ENCODE assay signal across 1 cellular context in the genomic region with DNA sequence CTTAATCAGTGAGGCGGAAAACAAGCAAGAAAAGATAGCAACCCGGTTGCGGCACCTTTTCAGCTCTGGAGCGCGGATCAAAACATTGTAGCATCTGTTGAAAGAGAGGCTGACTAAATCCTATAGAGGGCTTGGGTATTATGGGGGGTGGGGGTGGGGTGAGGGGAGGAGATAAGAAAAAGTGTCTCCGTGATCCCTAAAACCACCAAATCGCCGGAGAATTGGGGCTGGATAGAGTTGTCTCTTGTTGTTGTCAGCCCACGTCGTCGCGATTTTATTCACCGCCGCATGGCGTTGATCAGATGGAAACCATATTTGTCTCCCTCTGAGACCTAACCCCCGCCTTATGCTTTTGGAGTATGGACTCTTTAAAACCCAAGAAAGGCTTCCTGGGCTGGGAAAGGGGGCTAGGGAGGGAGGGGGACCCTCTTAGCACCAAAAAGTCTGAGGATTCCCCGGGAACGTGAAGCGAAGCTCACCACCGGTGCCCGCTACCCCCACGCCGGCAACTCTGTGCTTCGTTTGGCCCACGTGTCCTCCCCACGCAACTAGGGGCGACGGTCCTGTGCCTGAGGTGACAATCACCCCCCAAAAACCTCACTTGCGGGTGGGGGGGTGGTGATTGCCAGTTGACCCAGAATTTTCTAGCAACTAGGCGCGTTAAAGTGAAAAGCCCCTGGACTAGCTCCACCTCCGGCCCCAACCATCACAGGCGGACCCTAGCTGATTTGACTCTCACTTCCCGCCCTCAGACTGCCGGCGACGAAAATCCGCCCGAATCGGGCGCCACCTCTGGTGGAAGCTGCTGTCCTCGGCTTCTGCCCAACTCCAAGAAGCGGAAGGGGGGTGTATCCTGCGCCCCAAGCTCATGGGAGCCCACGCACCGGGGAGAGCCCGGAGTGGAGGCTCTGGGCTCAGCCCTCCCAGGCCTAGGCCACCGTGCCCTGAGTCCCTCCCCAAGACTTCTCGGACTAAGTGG.
TF ChIP-seq lines count a peak whose summit lies in the region.

No MANE protein-coding gene starts in this region.

TF ChIP-seq in HepG2, 621 proteins besides CTCF, POLR2A, EP300 and RAD21 (continued from another document):
- TF ChIP-seq, protein P1, sequence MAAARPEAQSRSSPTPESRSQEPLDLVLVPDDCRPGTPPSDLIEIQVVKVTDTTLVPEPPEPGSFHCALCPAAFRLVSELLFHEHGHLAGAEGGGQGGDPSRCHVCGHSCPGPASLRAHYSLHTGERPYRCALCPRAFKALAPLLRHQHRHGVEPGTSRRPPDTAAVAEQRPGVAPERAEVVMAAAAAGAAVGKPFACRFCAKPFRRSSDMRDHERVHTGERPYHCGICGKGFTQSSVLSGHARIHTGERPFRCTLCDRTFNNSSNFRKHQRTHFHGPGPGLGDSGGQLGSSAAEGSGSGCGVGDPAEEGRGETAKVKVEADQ (CRISPR knock-in tag; IDR thresholded peaks at IDR 0.05; ENCODE audit: borderline replicate concordance), result no peak
- no peak for TF ChIP-seq ZNF772 (CRISPR knock-in tag; IDR thresholded peaks at IDR 0.05)
- TF ChIP-seq ZNF891 (CRISPR knock-in tag; IDR thresholded peaks at IDR 0.05), result no peak
- TF ChIP-seq ZNF746 (CRISPR knock-in tag; IDR thresholded peaks at IDR 0.05), result no peak
- no peak for TF ChIP-seq MLLT10 (CRISPR knock-in tag; IDR thresholded peaks at IDR 0.05)
